In the genomic region with DNA sequence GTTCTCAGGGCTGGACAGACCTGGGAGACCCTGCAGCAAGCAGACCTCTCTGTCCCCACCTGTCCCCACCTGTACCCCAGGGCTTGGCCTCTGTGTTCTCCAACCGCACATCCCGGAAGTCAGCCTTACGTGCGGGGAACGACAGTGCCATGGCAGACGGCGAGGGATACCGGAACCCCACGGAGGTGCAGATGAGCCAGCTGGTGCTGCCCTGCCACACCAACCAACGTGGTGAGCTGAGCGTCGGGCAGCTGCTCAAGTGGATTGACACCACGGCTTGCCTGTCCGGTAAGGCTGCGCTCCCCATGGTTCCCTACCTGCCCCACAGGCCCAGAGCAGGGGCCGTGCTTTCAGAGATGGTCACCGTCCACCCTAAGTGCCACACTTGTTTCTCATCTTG, we compare ENCODE assay signal across 27 cellular contexts. TPM values are rescaled to one million over a fixed set of nuclear protein-coding genes. Genes with fewer than 3 reads are reported as not detected.
"Had no signal": no experiment of that assay in that cellular context is flagged by ENCODE, and none has a peak within 500 bp of the region (broad histone marks: within the 10 kb centered on the region; RNA-seq: fewer than 3 reads in every experiment).

No MANE protein-coding gene starts in this region.

- H3K4me3 ChIP-seq: dorsolateral prefrontal cortex, esophagus squamous epithelium, gastroesophageal sphincter, suprapubic skin, tibial nerve had no signal

- H3K4me3 Mint-ChIP-seq: activated CD4-positive, alpha-beta memory T cell treated with anti-CD3 and anti-CD28 coated beads, Interleukin-2, amount 10 ng/mL, durations not matched to agents 7 days and 5 days; activated CD4-positive, alpha-beta T cell treated with anti-CD3 and anti-CD28 coated beads, Interleukin-2, amount 10 ng/mL, durations not matched to agents 24 days and 14 days; activated CD8-positive, alpha-beta memory T cell treated with anti-CD3 and anti-CD28 coated beads, Interleukin-2, amount 10 ng/mL, durations not matched to agents 7 days and 5 days; endodermal cell; natural killer cell; stimulated activated naive CD8-positive, alpha-beta T cell treated with anti-CD3 and anti-CD28 coated beads, Interleukin-15, Interleukin-2, amounts not matched to agents 100 ng/mL and 50 ng/mL, for 24 hours had no signal

- ATAC-seq: activated CD4-positive, CD25-positive, alpha-beta regulatory T cell treated with anti-CD3 and anti-CD28 coated beads, Interleukin-2, amount 50 U/mL, for 24 hours; activated CD8-positive, alpha-beta memory T cell treated with anti-CD3 and anti-CD28 coated beads, Interleukin-2, amount 10 ng/mL, durations not matched to agents 7 days and 5 days; activated naive CD4-positive, alpha-beta T cell treated with anti-CD3 and anti-CD28 coated beads, Interleukin-2, amount 50 U/mL, for 72 hours; gastroesophageal sphincter; left lobe of liver; natural killer cell; SK-N-SH treated with all-trans-retinoic acid at 6 μM for 48 hours had no signal

- H3K27ac ChIP-seq: brain microvascular endothelial cell, esophagus squamous epithelium, suprapubic skin, tibial nerve had no signal

- H3K27me3 ChIP-seq: brain microvascular endothelial cell, dorsolateral prefrontal cortex, esophagus squamous epithelium, gastroesophageal sphincter, suprapubic skin, tibial nerve had no signal

- FAIRE-seq: keratinocyte had no signal

- H3K27me3 Mint-ChIP-seq: activated CD4-positive, alpha-beta memory T cell treated with anti-CD3 and anti-CD28 coated beads, Interleukin-2, amount 10 ng/mL, durations not matched to agents 7 days and 5 days; activated CD4-positive, alpha-beta T cell treated with anti-CD3 and anti-CD28 coated beads, Interleukin-2, amount 10 ng/mL, durations not matched to agents 24 days and 14 days; activated CD8-positive, alpha-beta memory T cell treated with anti-CD3 and anti-CD28 coated beads, Interleukin-2, amount 10 ng/mL, durations not matched to agents 7 days and 5 days; stimulated activated naive CD8-positive, alpha-beta T cell treated with anti-CD3 and anti-CD28 coated beads, Interleukin-15, Interleukin-2, amounts not matched to agents 100 ng/mL and 50 ng/mL, for 24 hours had no signal

- H3K36me3 ChIP-seq: brain microvascular endothelial cell, suprapubic skin had no signal

- H3K9me3 Mint-ChIP-seq: activated CD4-positive, alpha-beta memory T cell treated with anti-CD3 and anti-CD28 coated beads, Interleukin-2, amount 10 ng/mL, durations not matched to agents 7 days and 5 days; activated CD4-positive, alpha-beta T cell treated with anti-CD3 and anti-CD28 coated beads, Interleukin-2, amount 10 ng/mL, durations not matched to agents 24 days and 14 days; activated naive CD4-positive, alpha-beta T cell treated with anti-CD3 and anti-CD28 coated beads, Interleukin-2, amount 50 U/mL, for 72 hours; endodermal cell; natural killer cell; stimulated activated naive CD8-positive, alpha-beta T cell treated with anti-CD3 and anti-CD28 coated beads, Interleukin-15, Interleukin-2, amounts not matched to agents 100 ng/mL and 50 ng/mL, for 24 hours had no signal

- H3K9me3 ChIP-seq: esophagus squamous epithelium, gastroesophageal sphincter, suprapubic skin, tibial nerve had no signal

- DNase-seq: activated CD4-positive, alpha-beta memory T cell treated with anti-CD3 and anti-CD28 coated beads, Interleukin-2, amount 10 ng/mL, durations not matched to agents 7 days and 5 days; activated CD4-positive, alpha-beta T cell treated with anti-CD3 and anti-CD28 coated beads, Interleukin-2, amount 10 ng/mL, durations not matched to agents 24 days and 14 days; activated CD8-positive, alpha-beta memory T cell treated with anti-CD3 and anti-CD28 coated beads, Interleukin-2, amount 10 ng/mL, durations not matched to agents 7 days and 5 days; activated gamma-delta T cell; activated T-cell treated with anti-CD3 and anti-CD28 coated beads for 4 hours; aorta; brain microvascular endothelial cell; central memory CD4-positive, alpha-beta T cell; endodermal cell; esophagus squamous epithelium; natural killer cell; occipital lobe; stimulated activated CD4-positive, alpha-beta T cell treated with anti-CD3 and anti-CD28 coated beads, Interleukin-1b, Interleukin-23, amount 100 ng/mL, for 48 hours had no signal

- H3K4me1 Mint-ChIP-seq: activated CD4-positive, alpha-beta memory T cell treated with anti-CD3 and anti-CD28 coated beads, Interleukin-2, amount 10 ng/mL, durations not matched to agents 7 days and 5 days; activated CD4-positive, alpha-beta T cell treated with anti-CD3 and anti-CD28 coated beads, Interleukin-2, amount 10 ng/mL, durations not matched to agents 24 days and 14 days; endodermal cell had no signal

- H3K27ac Mint-ChIP-seq: activated CD4-positive, alpha-beta memory T cell treated with anti-CD3 and anti-CD28 coated beads, Interleukin-2, amount 10 ng/mL, durations not matched to agents 7 days and 5 days; activated CD4-positive, alpha-beta T cell treated with anti-CD3 and anti-CD28 coated beads, Interleukin-2, amount 10 ng/mL, durations not matched to agents 24 days and 14 days; activated CD8-positive, alpha-beta memory T cell treated with anti-CD3 and anti-CD28 coated beads, Interleukin-2, amount 10 ng/mL, durations not matched to agents 7 days and 5 days; endodermal cell; natural killer cell; stimulated activated naive CD8-positive, alpha-beta T cell treated with anti-CD3 and anti-CD28 coated beads, Interleukin-15, Interleukin-2, amounts not matched to agents 100 ng/mL and 50 ng/mL, for 24 hours had no signal

- H3K36me3 Mint-ChIP-seq: activated CD8-positive, alpha-beta memory T cell treated with anti-CD3 and anti-CD28 coated beads, Interleukin-2, amount 10 ng/mL, durations not matched to agents 7 days and 5 days; activated naive CD4-positive, alpha-beta T cell treated with anti-CD3 and anti-CD28 coated beads, Interleukin-2, amount 50 U/mL, for 72 hours; natural killer cell had no signal

RNA-seq across cellular contexts. Expression of a gene that starts 38.8 kb away (rescaled TPM):
- total RNA-seq: activated CD4-positive, alpha-beta memory T cell treated with anti-CD3 and anti-CD28 coated beads, Interleukin-2, amount 10 ng/mL, durations not matched to agents 7 days and 5 days; activated CD4-positive, alpha-beta T cell treated with anti-CD3 and anti-CD28 coated beads, Interleukin-2, amount 10 ng/mL, durations not matched to agents 24 days and 14 days; activated CD8-positive, alpha-beta memory T cell treated with anti-CD3 and anti-CD28 coated beads, Interleukin-2, amount 10 ng/mL, durations not matched to agents 7 days and 5 days; activated naive CD4-positive, alpha-beta T cell treated with anti-CD3 and anti-CD28 coated beads, Interleukin-2, amount 50 U/mL, for 72 hours; aorta; dorsolateral prefrontal cortex; endodermal cell; gastroesophageal sphincter; lung microvascular endothelial cell; natural killer cell; occipital lobe; posterior vena cava; T-helper 2 cell treated with Interferon-gamma antibody and Interleukin-4, amounts not matched to agents 100 ng/mL and 5 ng/mL, for 36 hours; tibial nerve; urinary bladder had no signal

RNA-seq across cellular contexts. Expression of a gene that starts 57.0 kb away (rescaled TPM):
- total RNA-seq: activated CD8-positive, alpha-beta memory T cell treated with anti-CD3 and anti-CD28 coated beads, Interleukin-2, amount 10 ng/mL, durations not matched to agents 7 days and 5 days; lung microvascular endothelial cell had no signal
- polyA plus RNA-seq: keratinocyte had no signal
